18 cellular contexts compared by ENCODE assay signal in genomic region chr2:133314761-133315160, GRCh38.
A peak's percentile ranks its signal among the peaks of the same experiment; 100 is the strongest.
DNase-seq lines count a peak whose midpoint lies in the region; ATAC-seq and TF ChIP-seq lines count a peak whose summit lies in the region.
"Had no signal": no experiment of that assay in that cellular context is flagged by ENCODE, and none has a peak within 500 bp of the region (broad histone marks: within the 10 kb centered on the region; RNA-seq: fewer than 3 reads in every experiment).

No MANE protein-coding gene starts in this region.

- H3K36me3 Mint-ChIP-seq in H9 (ENCODE audit: insufficient read depth in 1 of 3, low read depth in 3 of 3) = peaks cover 0 to 10% (median 5%) of the 10 kb centered on the region in 3 experiments; a peak in 4 of 7 replicates
- H3K36me3 Mint-ChIP-seq: CD14-positive monocyte; CD8-positive, alpha-beta T cell had no signal

- H3K4me1 Mint-ChIP-seq in H9 = peaks cover 0 to 8% of the 10 kb centered on the region in 2 experiments; a peak in 2 of 4 replicates
- H3K4me1 Mint-ChIP-seq: CD14-positive monocyte had no signal

- H3K27me3 ChIP-seq in H9 (ENCODE audit: insufficient read depth, low read length) = peaks cover 2% of the 10 kb centered on the region; the same call in 1 of the 2 replicates
- H3K27me3 ChIP-seq in NT2/D1 (ENCODE audit: insufficient read depth, insufficient read length) = no peaks in the 10 kb centered on the region
- no peaks in the 10 kb centered on the region for H3K27me3 ChIP-seq in osteoblast (ENCODE audit: insufficient read depth, low read length)

- H3K27ac Mint-ChIP-seq in H9 = no peak overlapping the region
- H3K27ac Mint-ChIP-seq: CD14-positive monocyte; CD8-positive, alpha-beta T cell; HFFc6 had no signal

- H2BK15ac ChIP-seq in H9 (ENCODE audit: low read depth, low read length) = no peak overlapping the region

- ATAC-seq in HG03571 (IDR thresholded peaks at IDR 0.05; ENCODE audit: unreplicated experiment) = no peak
- ATAC-seq: A549; CD8-positive, alpha-beta T cell; K562 had no signal

- no peak overlapping the region for H3T11ph ChIP-seq in H9 (ENCODE audit: low read length)

- H2BK12ac ChIP-seq in H9 (ENCODE audit: insufficient read length, low read depth, low read length) = no peak overlapping the region

- no peaks in the 10 kb centered on the region for H3K79me2 ChIP-seq in H9 (ENCODE audit: insufficient read depth, low read length)
- H3K79me2 ChIP-seq in osteoblast (ENCODE audit: insufficient read depth, low read length) = no peaks in the 10 kb centered on the region

- no peak overlapping the region for H2AFZ ChIP-seq in H9 (ENCODE audit: low read length)
- H2AFZ ChIP-seq in osteoblast (ENCODE audit: low read length) = no peak overlapping the region
- H2AFZ ChIP-seq: GM23248 had no signal

- H2BK5ac ChIP-seq in H9 (ENCODE audit: insufficient read length, low read length) = no peak overlapping the region

- no peak overlapping the region for H3K4me3 Mint-ChIP-seq in H9
- H3K4me3 Mint-ChIP-seq: CD14-positive monocyte; CD8-positive, alpha-beta T cell; HFFc6 had no signal

- no peak overlapping the region for H2BK120ac ChIP-seq in H9 (ENCODE audit: low read depth, low read length, poor library complexity, severe bottlenecking)

- no peak overlapping the region for H3K56ac ChIP-seq in H9 (ENCODE audit: insufficient read length, low read depth, low read length)

- H3K9me3 Mint-ChIP-seq in H9 = peaks cover 0 to 6% of the 10 kb centered on the region in 2 experiments; a peak in 2 of 5 replicates
- H3K9me3 Mint-ChIP-seq: CD8-positive, alpha-beta T cell had no signal

- H3K23me2 ChIP-seq in H9 (ENCODE audit: insufficient read length, low read depth, low read length, poor library complexity, severe bottlenecking) = no peaks in the 10 kb centered on the region

- H4K8ac ChIP-seq in H9 (replicated peaks; ENCODE audit: insufficient read length, low read depth, low read length) = no peak overlapping the region

- H3K23ac ChIP-seq in H9 (ENCODE audit: insufficient read length, low read depth, low read length) = no peak overlapping the region

- no peaks in the 10 kb centered on the region for H3K36me3 ChIP-seq in NT2/D1 (ENCODE audit: insufficient read depth, insufficient read length, low read length)
- H3K36me3 ChIP-seq in osteoblast (ENCODE audit: insufficient read depth, low read length) = no peaks in the 10 kb centered on the region

- no peak overlapping the region for H3K4me3 ChIP-seq in NT2/D1 (ENCODE audit: insufficient read length, low read depth)
- no peak overlapping the region for H3K4me3 ChIP-seq in epithelial cell of esophagus (ENCODE audit: low read length)
- H3K4me3 ChIP-seq in osteoblast (ENCODE audit: insufficient read depth, low read length) = no peak overlapping the region
- H3K4me3 ChIP-seq: A549, GM23248, K562 had no signal

- H3K9ac ChIP-seq in H9 (ENCODE audit: extremely low read depth, insufficient read length, low read length) (no peak overlapping the region), NT2/D1 (ENCODE audit: insufficient read length, low read depth) (no peak overlapping the region)
- H3K9ac ChIP-seq: GM23248 had no signal

- H3K4me1 ChIP-seq in H9 (ENCODE audit: insufficient read depth, low read length) (no peaks in the 10 kb centered on the region), NT2/D1 (ENCODE audit: insufficient read depth, insufficient read length) (peaks cover 5% of the 10 kb centered on the region), osteoblast (ENCODE audit: insufficient read depth, low read length) (no peaks in the 10 kb centered on the region)

- H3K4ac ChIP-seq in H9 (ENCODE audit: low read depth, low read length) = no peak overlapping the region

- H3K14ac ChIP-seq in H9 (ENCODE audit: insufficient read depth, low read length) = no peak overlapping the region

- WGBS in H9 (ENCODE audit: extremely low coverage, insufficient read length, low lambda C conversion rate) = no CpG with 5 or more reads among the region's 4 CpGs

- H3K4me2 ChIP-seq in H9 (ENCODE audit: insufficient read depth, insufficient read length, low read length) = no peak overlapping the region
- no peak overlapping the region for H3K4me2 ChIP-seq in osteoblast (ENCODE audit: insufficient read depth, low read length)
- H3K4me2 ChIP-seq: A549 had no signal

- no peak overlapping the region for H4K91ac ChIP-seq in H9 (ENCODE audit: insufficient read length, low read depth, low read length)

- TF ChIP-seq CTCF in H9 (conservative IDR thresholded peaks at IDR 0.05) (peak; percentile 48; the same call in 2 of the 3 replicates), epithelial cell of esophagus (IDR thresholded peaks at IDR 0.05; ENCODE audit: insufficient read depth, low read depth, low read length, missing control alignments) (peak; percentile 10), osteoblast (IDR thresholded peaks at IDR 0.05; ENCODE audit: extremely low read depth, low read depth, low read length) (no peak)

- no peaks in the 10 kb centered on the region for H3K27me3 Mint-ChIP-seq in H9 (ENCODE audit: low read depth)

- H4K20me1 ChIP-seq in H9 (ENCODE audit: control insufficient read depth, insufficient read depth, insufficient read length) (no peaks in the 10 kb centered on the region), osteoblast (ENCODE audit: insufficient read depth, low read length) (no peaks in the 10 kb centered on the region)

- H4K5ac ChIP-seq in H9 (ENCODE audit: insufficient read length, low read depth, low read length) = no peak overlapping the region

- DNase-seq in H9 = peak; percentile 44
- peak; percentile 36 for DNase-seq in NT2/D1 (ENCODE audit: low read depth, low spot score)
- no peak for DNase-seq in epithelial cell of esophagus (ENCODE audit: low read depth)
- DNase-seq in osteoblast (ENCODE audit: insufficient read length, low spot score, missing footprints) = peak; percentile 30
- DNase-seq in NCI-H1436 treated with DMSO at 0.1 percent for 48 hours (lab: John Stamatoyannopoulos, UW) = no peak
- DNase-seq in putamen (ENCODE audit: low spot score) = no peak
- DNase-seq: CD8-positive, alpha-beta T cell; COR-L47; DND-41; GDM1; GM23248; HCEC 1CT; HFFc6 had no signal

- no peak overlapping the region for H3K27ac ChIP-seq in H9 (ENCODE audit: insufficient read length, low read depth, low read length)
- no peak overlapping the region for H3K27ac ChIP-seq in osteoblast (ENCODE audit: low read depth, low read length)
- H3K27ac ChIP-seq: A549, GM23248, HL-60 had no signal

- no peak overlapping the region for H2BK20ac ChIP-seq in H9 (ENCODE audit: low read depth, low read length, poor library complexity, severe bottlenecking)

- H3K9me3 ChIP-seq in H9 (ENCODE audit: control insufficient read depth, low read depth, low read length) = no peaks in the 10 kb centered on the region
- no peaks in the 10 kb centered on the region for H3K9me3 ChIP-seq in NT2/D1 (ENCODE audit: insufficient read depth, low read length)
- no peaks in the 10 kb centered on the region for H3K9me3 ChIP-seq in osteoblast (ENCODE audit: low read depth, low read length)
- H3K9me3 ChIP-seq: A549 had no signal

- no peak overlapping the region for H2AK5ac ChIP-seq in H9 (ENCODE audit: insufficient read length, low read length)

- no peaks in the 10 kb centered on the region for H3K79me1 ChIP-seq in H9 (ENCODE audit: insufficient read depth, low read depth, low read length, poor library complexity, severe bottlenecking)

- no peak overlapping the region for H3K18ac ChIP-seq in H9 (ENCODE audit: insufficient read length, low read depth, low read length)

Comparison
In these comparisons a context has a peak if more than half of its experiments do, and no peak if none do; other contexts are left out.
1. DNase-seq: peak in H9 (single experiment), NT2/D1 (single experiment) and osteoblast (single experiment); none in epithelial cell of esophagus (single experiment), NCI-H1436 treated with DMSO at 0.1 percent for 48 hours (single experiment) and putamen (single experiment).